ENCODE assay signal across 17 cellular contexts in genomic region chr10:118571123-118571522, GRCh38. TPM values are rescaled to one million over a fixed set of nuclear protein-coding genes. Genes with fewer than 3 reads are reported as not detected.
DNase-seq lines count a peak whose midpoint lies in the region; ATAC-seq and TF ChIP-seq lines count a peak whose summit lies in the region.
"Had no signal": no experiment of that assay in that cellular context is flagged by ENCODE, and none has a peak within 500 bp of the region (broad histone marks: within the 10 kb centered on the region; RNA-seq: fewer than 3 reads in every experiment).

No MANE protein-coding gene starts in this region.

- no peak overlapping the region for H3K4me3 ChIP-seq in esophagus squamous epithelium

- TF ChIP-seq POLR2A in esophagus squamous epithelium (IDR thresholded peaks at IDR 0.05): no peak

- no peaks in the 10 kb centered on the region for H3K9me3 ChIP-seq in esophagus squamous epithelium

- peaks cover 0 to 52% (median 18%) of the 10 kb centered on the region in 3 donors for H3K4me1 ChIP-seq in esophagus squamous epithelium

- H3K27ac ChIP-seq in esophagus squamous epithelium: peak overlapping the region in 3 of 4 donors; percentile 76 to 85 (median 80)
- peak overlapping the region; percentile 87 for H3K27ac ChIP-seq in temporal lobe (ENCODE audit: low read depth, low read length)

- ATAC-seq in GM21390 (IDR thresholded peaks at IDR 0.05; ENCODE audit: unreplicated experiment): no peak
- no peak for ATAC-seq in GM18858 (IDR thresholded peaks at IDR 0.05; ENCODE audit: unreplicated experiment)
- ATAC-seq: Panc1; stimulated activated effector memory CD8-positive, alpha-beta T cell treated with anti-CD3 and anti-CD28 coated beads, Interleukin-12 subunit alpha, Interleukin-12 subunit beta, amount 100 ng/mL, for 72 hours had no signal

- 27 to 31% methylated on average over 3 of the region's 3 CpGs for WGBS in esophagus squamous epithelium, 2 donors

- no peak for TF ChIP-seq CTCF in esophagus squamous epithelium (IDR thresholded peaks at IDR 0.05)

- DNase-seq in HCEC 1CT (peak; percentile 26), esophagus squamous epithelium (lab: John Stamatoyannopoulos, UW) (no peak), medulla oblongata (ENCODE audit: extremely low spot score) (peak; percentile 75), activated gamma-delta T cell treated with Interleukin-2 at 50 U/mL for 16 hours (no peak), NCI-H2107 (lab: John Stamatoyannopoulos, UW) (no peak)
- DNase-seq: activated CD8-positive, alpha-beta memory T cell treated with anti-CD3 and anti-CD28 coated beads for 24 hours; CD4-positive, alpha-beta T cell; H7; NCI-H226; stimulated activated CD4-positive, alpha-beta T cell treated with anti-CD3 and anti-CD28 coated beads, Interleukin-2, amount 100 ng/mL, for 48 hours had no signal

- H3K36me3 ChIP-seq in esophagus squamous epithelium: no peaks in the 10 kb centered on the region

- H3K27me3 ChIP-seq in esophagus squamous epithelium: no peaks in the 10 kb centered on the region

- intact Hi-C loops in esophagus squamous epithelium (cut with DNase I): no loop called here

RNA-seq across cellular contexts. Expression of gene PRLHR, which starts 24.3 kb away (rescaled TPM):
- not detected for total RNA-seq in esophagus squamous epithelium
- total RNA-seq in temporal lobe: 2.0 TPM
- total RNA-seq: CD4-positive, alpha-beta T cell; H7; lung microvascular endothelial cell; osteoblast had no signal

Comparison
In these comparisons a context has a peak if more than half of its experiments do, and no peak if none do; other contexts are left out.
1. DNase-seq: peak in HCEC 1CT (single experiment) and medulla oblongata (single experiment); none in esophagus squamous epithelium (single experiment), activated gamma-delta T cell treated with Interleukin-2 at 50 U/mL for 16 hours (single experiment) and NCI-H2107 (single experiment).